8 cellular contexts compared by ENCODE assay signal in genomic region chr14:36662258-36662542, GRCh38. TPM values are rescaled to one million over a fixed set of nuclear protein-coding genes. Genes with fewer than 3 reads are reported as not detected.
A peak's percentile ranks its signal among the peaks of the same experiment; 100 is the strongest.
DNase-seq lines count a peak whose midpoint lies in the region; TF ChIP-seq lines count a peak whose summit lies in the region.

No MANE protein-coding gene starts in this region.

- 3 to 5% (median 3%) methylated on average over 11 of the region's 11 CpGs for WGBS in ovary, 3 donors

- no peaks in the 10 kb centered on the region for H3K9me3 ChIP-seq in ovary

- TF ChIP-seq POLR2A in ovary (IDR thresholded peaks at IDR 0.05): no peak

- intact Hi-C loops in ovary (cut with DNase I): no loop called here

- TF ChIP-seq EP300 in ovary (IDR thresholded peaks at IDR 0.05): no peak

- no peak for TF ChIP-seq CTCF in C4-2B (conservative IDR thresholded peaks at IDR 0.05)
- TF ChIP-seq CTCF in epithelial cell of esophagus (IDR thresholded peaks at IDR 0.05; ENCODE audit: insufficient read depth, low read depth, low read length, missing control alignments): no peak
- no peak for TF ChIP-seq CTCF in ovary (IDR thresholded peaks at IDR 0.05)

- H3K27ac ChIP-seq in C4-2B (peak overlapping the region; percentile 90), ovary (no peak overlapping the region)

- H3K4me1 ChIP-seq in ovary (ENCODE audit: insufficient read depth): peaks cover 15% of the 10 kb centered on the region

- peak overlapping the region; percentile 76 for H3K4me3 ChIP-seq in Jurkat, Clone E6-1 (ENCODE audit: low read length)
- H3K4me3 ChIP-seq in epithelial cell of esophagus (ENCODE audit: low read length): peak overlapping the region; percentile 81
- H3K4me3 ChIP-seq in ovary: peak overlapping the region; percentile 22

- H3K27me3 ChIP-seq in ovary: peaks cover 6% of the 10 kb centered on the region

- DNase-seq in Jurkat, Clone E6-1 (ENCODE audit: low read depth, low spot score): no peak
- DNase-seq in epithelial cell of esophagus (ENCODE audit: low read depth) (no peak), ovary (no peak), NCI-H446 (lab: John Stamatoyannopoulos, UW) (no peak), activated gamma-delta T cell (lab: John Stamatoyannopoulos, UW) (no peak), NCI-H82 treated with DMSO at 0.1 percent for 48 hours (lab: John Stamatoyannopoulos, UW; ENCODE audit: unreplicated experiment) (no peak), SIG-M5 (lab: John Stamatoyannopoulos, UW) (no peak)

- no peaks in the 10 kb centered on the region for H3K36me3 ChIP-seq in ovary

RNA-seq across cellular contexts. Expression of gene PAX9, which starts 0.5 kb away (rescaled TPM):
- 7.7 TPM for polyA plus RNA-seq in Jurkat, Clone E6-1 (2012; ENCODE audit: insufficient read depth, insufficient read length)
- not detected for total RNA-seq in ovary
- polyA plus RNA-seq in ovary: under 1 TPM; 0.03 to 0.04 TPM

Comparison
In these comparisons a context has a peak if more than half of its experiments do, and no peak if none do; other contexts are left out.
1. H3K4me3 ChIP-seq: peak in every context shown above with its lines; median percentile 81 in epithelial cell of esophagus; 76 in Jurkat, Clone E6-1; 22 in ovary.